In the genomic region with DNA sequence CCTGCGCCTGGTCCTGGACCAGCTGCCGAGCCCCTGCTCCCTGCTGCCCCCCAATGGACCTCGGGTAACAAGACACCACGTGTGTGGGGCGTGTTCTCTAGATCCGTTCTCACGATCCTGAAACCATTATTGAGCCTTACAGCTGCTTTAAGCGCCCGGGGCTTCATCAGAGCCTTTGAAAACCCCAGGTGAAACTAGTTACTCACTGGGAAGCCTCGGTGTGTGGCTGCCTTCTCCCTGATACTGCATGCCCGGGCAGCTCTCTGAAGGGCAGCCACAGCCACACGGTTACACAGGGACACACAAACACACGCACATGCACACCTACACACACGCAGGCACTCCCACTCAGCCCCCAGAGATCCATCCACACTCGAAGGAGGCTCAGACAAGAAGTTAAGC, we compare ENCODE assay signal across 2 cellular contexts.
A peak's percentile ranks its signal among the peaks of the same experiment; 100 is the strongest.
TF ChIP-seq lines count a peak whose summit lies in the region.

No MANE protein-coding gene starts in this region.

TF ChIP-seq in endothelial cell of umbilical vein, 7 proteins besides CTCF, POLR2A, EP300 and RAD21:
- TF ChIP-seq JUN (IDR thresholded peaks at IDR 0.05; ENCODE audit: borderline replicate concordance, insufficient read depth, insufficient read length, low read depth) (no peak), EZH2 (IDR thresholded peaks at IDR 0.05; ENCODE audit: borderline replicate concordance, low read depth, low read length, severe bottlenecking) (no peak)
- TF ChIP-seq, protein P1, sequence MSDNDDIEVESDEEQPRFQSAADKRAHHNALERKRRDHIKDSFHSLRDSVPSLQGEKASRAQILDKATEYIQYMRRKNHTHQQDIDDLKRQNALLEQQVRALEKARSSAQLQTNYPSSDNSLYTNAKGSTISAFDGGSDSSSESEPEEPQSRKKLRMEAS (IDR thresholded peaks at IDR 0.05; ENCODE audit: insufficient read depth, insufficient read length): peak; percentile 68

TF ChIP-seq in neural cell, 6 proteins besides CTCF, POLR2A, EP300 and RAD21:
- TF ChIP-seq POLR2AphosphoS5 (IDR thresholded peaks at IDR 0.05): no peak
- TF ChIP-seq TAF1 (IDR thresholded peaks at IDR 0.05; ENCODE audit: low read depth): no peak
- TF ChIP-seq SMC3 (conservative IDR thresholded peaks at IDR 0.05; ENCODE audit: poor library complexity): no peak
- no peak for TF ChIP-seq EZH2 (IDR thresholded peaks at IDR 0.05; ENCODE audit: borderline replicate concordance, insufficient read depth, low read length, poor library complexity, severe bottlenecking)
- TF ChIP-seq, protein P2, sequence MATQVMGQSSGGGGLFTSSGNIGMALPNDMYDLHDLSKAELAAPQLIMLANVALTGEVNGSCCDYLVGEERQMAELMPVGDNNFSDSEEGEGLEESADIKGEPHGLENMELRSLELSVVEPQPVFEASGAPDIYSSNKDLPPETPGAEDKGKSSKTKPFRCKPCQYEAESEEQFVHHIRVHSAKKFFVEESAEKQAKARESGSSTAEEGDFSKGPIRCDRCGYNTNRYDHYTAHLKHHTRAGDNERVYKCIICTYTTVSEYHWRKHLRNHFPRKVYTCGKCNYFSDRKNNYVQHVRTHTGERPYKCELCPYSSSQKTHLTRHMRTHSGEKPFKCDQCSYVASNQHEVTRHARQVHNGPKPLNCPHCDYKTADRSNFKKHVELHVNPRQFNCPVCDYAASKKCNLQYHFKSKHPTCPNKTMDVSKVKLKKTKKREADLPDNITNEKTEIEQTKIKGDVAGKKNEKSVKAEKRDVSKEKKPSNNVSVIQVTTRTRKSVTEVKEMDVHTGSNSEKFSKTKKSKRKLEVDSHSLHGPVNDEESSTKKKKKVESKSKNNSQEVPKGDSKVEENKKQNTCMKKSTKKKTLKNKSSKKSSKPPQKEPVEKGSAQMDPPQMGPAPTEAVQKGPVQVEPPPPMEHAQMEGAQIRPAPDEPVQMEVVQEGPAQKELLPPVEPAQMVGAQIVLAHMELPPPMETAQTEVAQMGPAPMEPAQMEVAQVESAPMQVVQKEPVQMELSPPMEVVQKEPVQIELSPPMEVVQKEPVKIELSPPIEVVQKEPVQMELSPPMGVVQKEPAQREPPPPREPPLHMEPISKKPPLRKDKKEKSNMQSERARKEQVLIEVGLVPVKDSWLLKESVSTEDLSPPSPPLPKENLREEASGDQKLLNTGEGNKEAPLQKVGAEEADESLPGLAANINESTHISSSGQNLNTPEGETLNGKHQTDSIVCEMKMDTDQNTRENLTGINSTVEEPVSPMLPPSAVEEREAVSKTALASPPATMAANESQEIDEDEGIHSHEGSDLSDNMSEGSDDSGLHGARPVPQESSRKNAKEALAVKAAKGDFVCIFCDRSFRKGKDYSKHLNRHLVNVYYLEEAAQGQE (IDR thresholded peaks at IDR 0.05; ENCODE audit: borderline replicate concordance): no peak
